ENCODE assay signal across 8 cellular contexts in genomic region chr17:35089846-35090193, GRCh38. TPM values are rescaled to one million over a fixed set of nuclear protein-coding genes. Genes with fewer than 3 reads are reported as not detected.
A peak's percentile ranks its signal among the peaks of the same experiment; 100 is the strongest.
DNase-seq lines count a peak whose midpoint lies in the region; ATAC-seq and TF ChIP-seq lines count a peak whose summit lies in the region.

No MANE protein-coding gene starts in this region.

- peaks cover 41% of the 10 kb centered on the region for H3K4me1 Mint-ChIP-seq in activated CD8-positive, alpha-beta T cell treated with anti-CD3 and anti-CD28 coated beads for 36 hours (ENCODE audit: low read depth)

- H3K4me2 ChIP-seq in osteoblast (ENCODE audit: insufficient read depth, low read length): peak overlapping the region; percentile 64

- no peak overlapping the region for H3K4me3 ChIP-seq in fibroblast of the aortic adventitia (ENCODE audit: low read depth, low read length)
- H3K4me3 ChIP-seq in osteoblast (ENCODE audit: insufficient read depth, low read length): peak overlapping the region; percentile 71

- no peak for TF ChIP-seq CTCF in activated CD8-positive, alpha-beta T cell treated with anti-CD3 and anti-CD28 coated beads for 36 hours (IDR thresholded peaks at IDR 0.05)
- TF ChIP-seq CTCF in fibroblast of the aortic adventitia (IDR thresholded peaks at IDR 0.05; ENCODE audit: insufficient read depth, low read length) (peak; percentile 22), osteoblast (IDR thresholded peaks at IDR 0.05; ENCODE audit: extremely low read depth, low read depth, low read length) (no peak)

- peaks cover 17% of the 10 kb centered on the region for H3K4me1 ChIP-seq in osteoblast (ENCODE audit: insufficient read depth, low read length)

- H3K27ac ChIP-seq in KOPT-K1 (ENCODE audit: low read depth, low read length, poor library complexity, severe bottlenecking): peak overlapping the region; percentile 61
- H3K27ac ChIP-seq in osteoblast (ENCODE audit: low read depth, low read length): peak overlapping the region; percentile 81

- H4K20me1 ChIP-seq in osteoblast (ENCODE audit: insufficient read depth, low read length): no peaks in the 10 kb centered on the region

- peaks cover 3% of the 10 kb centered on the region for H3K36me3 Mint-ChIP-seq in activated CD8-positive, alpha-beta T cell treated with anti-CD3 and anti-CD28 coated beads for 36 hours (ENCODE audit: low read depth)

- peak overlapping the region; percentile 86 for H2AFZ ChIP-seq in osteoblast (ENCODE audit: low read length)

- H3K27ac Mint-ChIP-seq in activated CD8-positive, alpha-beta T cell treated with anti-CD3 and anti-CD28 coated beads for 36 hours: peak overlapping the region; percentile 94

- H3K9me3 ChIP-seq in KOPT-K1 (ENCODE audit: insufficient read depth, low read length, poor library complexity, severe bottlenecking) (no peaks in the 10 kb centered on the region), osteoblast (ENCODE audit: low read depth, low read length) (no peaks in the 10 kb centered on the region)

- no peaks in the 10 kb centered on the region for H3K27me3 Mint-ChIP-seq in activated CD8-positive, alpha-beta T cell treated with anti-CD3 and anti-CD28 coated beads for 36 hours

- DNase-seq in activated gamma-delta T cell treated with Interleukin-2 at 50 U/mL for 16 hours (peak; percentile 24), activated gamma-delta T cell (lab: John Stamatoyannopoulos, UW) (no peak), fibroblast of the aortic adventitia (ENCODE audit: low read depth) (no peak), osteoblast (ENCODE audit: insufficient read length, low spot score, missing footprints) (peak; percentile 69), inferior parietal cortex (ENCODE audit: extremely low spot score) (no peak), D341Med (ENCODE audit: low spot score) (no peak)
- peak; percentile 71 for DNase-seq in activated CD8-positive, alpha-beta T cell treated with anti-CD3 and anti-CD28 coated beads for 36 hours

- H3K36me3 ChIP-seq in KOPT-K1 (ENCODE audit: insufficient read depth, low read length): no peaks in the 10 kb centered on the region
- no peaks in the 10 kb centered on the region for H3K36me3 ChIP-seq in osteoblast (ENCODE audit: insufficient read depth, low read length)

- intact Hi-C loops in activated CD8-positive, alpha-beta T cell treated with anti-CD3 and anti-CD28 coated beads for 36 hours (cut with micrococcal nuclease): loop anchor here (2.0 to 5.0 kb wide), 5 partner anchors 15 to 108 kb away; partner anchors contain the start of genes LIG3 and RFFL

- POLR2A ChIA-PET in activated CD8-positive, alpha-beta T cell treated with anti-CD3 and anti-CD28 coated beads for 36 hours (lab: Charles Lee): interaction anchor here (0.5 to 1.9 kb wide), 21 partner anchors 9 to 221 kb away, joined by 3 to 16 read pairs (median 5); partner anchors contain the start of genes LIG3, RAD51D and RFFL

- H3K4me3 Mint-ChIP-seq in activated CD8-positive, alpha-beta T cell treated with anti-CD3 and anti-CD28 coated beads for 36 hours: peak overlapping the region; percentile 78

- CTCF ChIA-PET in activated CD8-positive, alpha-beta T cell treated with anti-CD3 and anti-CD28 coated beads for 36 hours (lab: Charles Lee): interaction anchor here (0.7 to 3.1 kb wide), 41 partner anchors 8 to 707 kb away, joined by 3 to 51 read pairs (median 5); partner anchors contain the start of genes CCT6B, NLE1, RAD51D and RFFL

- no peaks in the 10 kb centered on the region for H3K27me3 ChIP-seq in osteoblast (ENCODE audit: insufficient read depth, low read length)

- no peak for ATAC-seq in activated CD8-positive, alpha-beta T cell treated with anti-CD3 and anti-CD28 coated beads for 36 hours

- no peaks in the 10 kb centered on the region for H3K9me3 Mint-ChIP-seq in activated CD8-positive, alpha-beta T cell treated with anti-CD3 and anti-CD28 coated beads for 36 hours

- peaks cover 40% of the 10 kb centered on the region for H3K79me2 ChIP-seq in osteoblast (ENCODE audit: insufficient read depth, low read length)

RNA-seq across cellular contexts. Expression of gene RFFL, which starts 26.3 kb away (rescaled TPM):
- total RNA-seq in activated CD8-positive, alpha-beta T cell treated with anti-CD3 and anti-CD28 coated beads for 36 hours: 10 to 100 TPM; 11.3 to 12.0 TPM
- total RNA-seq in fibroblast of the aortic adventitia (ENCODE audit: low replicate concordance) (17.0 TPM in 2 replicates), osteoblast (15.2 and 15.6 TPM in 2 replicates)

RNA-seq across cellular contexts. Expression of gene RAD51D, which starts 29.8 kb away (rescaled TPM):
- 10 to 100 TPM; 32.4 to 36.2 TPM for total RNA-seq in activated CD8-positive, alpha-beta T cell treated with anti-CD3 and anti-CD28 coated beads for 36 hours
- total RNA-seq in fibroblast of the aortic adventitia (ENCODE audit: low replicate concordance) (4.7 and 14.8 TPM in 2 replicates), osteoblast (14.8 and 19.7 TPM in 2 replicates)

RNA-seq across cellular contexts. Expression of gene FNDC8, which starts 31.6 kb away (rescaled TPM):
- total RNA-seq in activated CD8-positive, alpha-beta T cell treated with anti-CD3 and anti-CD28 coated beads for 36 hours: not detected
- not detected in 2 replicates for total RNA-seq in fibroblast of the aortic adventitia (ENCODE audit: low replicate concordance)
- not detected in 2 replicates for total RNA-seq in osteoblast

RNA-seq across cellular contexts. Expression of gene NLE1, which starts 52.3 kb away (rescaled TPM):
- total RNA-seq in activated CD8-positive, alpha-beta T cell treated with anti-CD3 and anti-CD28 coated beads for 36 hours: 10 to 100 TPM; 49.1 to 49.8 TPM
- 11.7 and 14.1 TPM in 2 replicates for total RNA-seq in fibroblast of the aortic adventitia (ENCODE audit: low replicate concordance)
- 13.3 and 15.6 TPM in 2 replicates for total RNA-seq in osteoblast

RNA-seq across cellular contexts. Expression of gene UNC45B, which starts 57.8 kb away (rescaled TPM):
- total RNA-seq in activated CD8-positive, alpha-beta T cell treated with anti-CD3 and anti-CD28 coated beads for 36 hours: under 1 TPM in 1 of 2 experiments, not detected in 1; 0.11 TPM
- total RNA-seq in fibroblast of the aortic adventitia (ENCODE audit: low replicate concordance): not detected in 2 replicates
- not detected in 2 replicates for total RNA-seq in osteoblast

Comparison
In these comparisons a context has a peak if more than half of its experiments do, and no peak if none do; other contexts are left out.
1. DNase-seq: peak in activated gamma-delta T cell treated with Interleukin-2 at 50 U/mL for 16 hours (single experiment), activated CD8-positive, alpha-beta T cell treated with anti-CD3 and anti-CD28 coated beads for 36 hours (single experiment) and osteoblast (single experiment); none in activated gamma-delta T cell (single experiment), fibroblast of the aortic adventitia (single experiment), inferior parietal cortex (single experiment) and D341Med (single experiment).